Comparison of ENCODE assay signal across 11 cellular contexts in genomic region chr3:177729939-177730700, GRCh38.
A peak's percentile ranks its signal among the peaks of the same experiment; 100 is the strongest.
DNase-seq lines count a peak whose midpoint lies in the region; ATAC-seq, FAIRE-seq and TF ChIP-seq lines count a peak whose summit lies in the region.
"Had no signal": no experiment of that assay in that cellular context is flagged by ENCODE, and none has a peak within 500 bp of the region (broad histone marks: within the 10 kb centered on the region; RNA-seq: fewer than 3 reads in every experiment).

No MANE protein-coding gene starts in this region.

- no peaks in the 10 kb centered on the region for H3K36me3 Mint-ChIP-seq in astrocyte (ENCODE audit: low read depth, unreplicated experiment)

- peak overlapping the region; percentile 0 for H3K4me2 ChIP-seq in astrocyte (ENCODE audit: low read length)
- H3K4me2 ChIP-seq in hepatocyte = no peak overlapping the region

- no peak overlapping the region for H3K9ac ChIP-seq in astrocyte (ENCODE audit: low read length)

- TF ChIP-seq POLR2A in erythroblast (IDR thresholded peaks at IDR 0.05; ENCODE audit: low read length) = no peak

- no peak overlapping the region for H2AFZ ChIP-seq in astrocyte (ENCODE audit: low read depth, low read length)
- no peak overlapping the region for H2AFZ ChIP-seq in hepatocyte

- H3K9me3 Mint-ChIP-seq in astrocyte (ENCODE audit: unreplicated experiment) = peaks cover 2% of the 10 kb centered on the region

- no peaks in the 10 kb centered on the region for H4K20me1 ChIP-seq in astrocyte (ENCODE audit: insufficient read depth, low read length)
- H4K20me1 ChIP-seq in hepatocyte (ENCODE audit: insufficient read depth, poor library complexity, severe bottlenecking) = no peaks in the 10 kb centered on the region

- H3K36me3 ChIP-seq in astrocyte (ENCODE audit: insufficient read depth, low read length) = no peaks in the 10 kb centered on the region
- no peaks in the 10 kb centered on the region for H3K36me3 ChIP-seq in tibial artery
- no peaks in the 10 kb centered on the region for H3K36me3 ChIP-seq in hepatocyte (replicated peaks; ENCODE audit: insufficient read depth, low read depth)

- H3K27ac ChIP-seq in astrocyte (ENCODE audit: low read depth, low read length) (no peak overlapping the region), right cardiac atrium (ENCODE audit: low read length) (peak overlapping the region; percentile 77), tibial artery (peak overlapping the region; percentile 30 to 58), hepatocyte (no peak overlapping the region)

- H3K4me1 ChIP-seq in astrocyte (ENCODE audit: insufficient read depth, low read length) = peaks cover 7% of the 10 kb centered on the region
- peaks cover 2% of the 10 kb centered on the region for H3K4me1 ChIP-seq in right cardiac atrium (ENCODE audit: control insufficient read depth, insufficient read depth, low read length)
- H3K4me1 ChIP-seq in tibial artery = peaks cover 0 to 38% (median 15%) of the 10 kb centered on the region in 4 donors
- no peaks in the 10 kb centered on the region for H3K4me1 ChIP-seq in hepatocyte (ENCODE audit: insufficient read depth)

- H3K27ac Mint-ChIP-seq in astrocyte (ENCODE audit: unreplicated experiment) = no peak overlapping the region

- no peaks in the 10 kb centered on the region for H3K79me2 ChIP-seq in astrocyte (ENCODE audit: insufficient read depth, low read length)
- H3K79me2 ChIP-seq in hepatocyte = no peaks in the 10 kb centered on the region

- H3K4me3 Mint-ChIP-seq in astrocyte (ENCODE audit: unreplicated experiment) = no peak overlapping the region
- H3K4me3 Mint-ChIP-seq: naive thymus-derived CD4-positive, alpha-beta T cell had no signal

- WGBS in right cardiac atrium = 51% methylated on average over 14 of the region's 14 CpGs
- 73% methylated on average over 14 of the region's 14 CpGs for WGBS in hepatocyte (ENCODE audit: low lambda C conversion rate, missing lambda C conversion rate)

- FAIRE-seq in astrocyte (lab: Jason Lieb, UNC) = peak; percentile 26

- DNase-seq in NCI-H1436 (lab: John Stamatoyannopoulos, UW) = peak; percentile 81
- peak; percentile 66 for DNase-seq in astrocyte (ENCODE audit: low read depth)
- DNase-seq in right cardiac atrium = peak; percentile 57 to 77 (median 74)
- DNase-seq in tibial artery = peak; percentile 70 to 74
- DNase-seq in inferior parietal cortex (ENCODE audit: extremely low spot score) = no peak
- DNase-seq in COLO829 (ENCODE audit: low spot score) = no peak
- no peak for DNase-seq in hepatocyte (ENCODE audit: low spot score)
- DNase-seq in erythroblast (lab: John Stamatoyannopoulos, UW) = no peak
- DNase-seq: anterior cingulate cortex; H7; naive thymus-derived CD4-positive, alpha-beta T cell had no signal

- H3K9me2 ChIP-seq in hepatocyte (replicated peaks; ENCODE audit: insufficient read depth) = no peaks in the 10 kb centered on the region

- H3K4me3 ChIP-seq in astrocyte (ENCODE audit: insufficient read depth, low read depth, low read length) (no peak overlapping the region), right cardiac atrium (ENCODE audit: low read length) (no peak overlapping the region), tibial artery (no peak overlapping the region), hepatocyte (no peak overlapping the region)

- H3K4me1 Mint-ChIP-seq in astrocyte (ENCODE audit: low read depth, unreplicated experiment) = peaks cover 19% of the 10 kb centered on the region

- no peaks in the 10 kb centered on the region for H3K27me3 ChIP-seq in astrocyte (ENCODE audit: insufficient read depth, low read length)
- H3K27me3 ChIP-seq in right cardiac atrium (ENCODE audit: control insufficient read depth, insufficient read depth) = no peaks in the 10 kb centered on the region
- no peaks in the 10 kb centered on the region for H3K27me3 ChIP-seq in tibial artery
- H3K27me3 ChIP-seq in hepatocyte = no peaks in the 10 kb centered on the region

- H3K27me3 Mint-ChIP-seq in astrocyte (ENCODE audit: low read depth, unreplicated experiment) = peaks cover 6% of the 10 kb centered on the region
- H3K27me3 Mint-ChIP-seq: naive thymus-derived CD4-positive, alpha-beta T cell had no signal

- intact Hi-C loops in right cardiac atrium (cut with DNase I) = no loop called here
- intact Hi-C loops in tibial artery (cut with DNase I; ENCODE audit: low total_unique reads) = no loop called here

- ATAC-seq in right cardiac atrium = peak; percentile 83 to 90
- ATAC-seq: naive thymus-derived CD4-positive, alpha-beta T cell had no signal

- H3K9me3 ChIP-seq in astrocyte (ENCODE audit: insufficient read depth, low read depth, low read length) (no peaks in the 10 kb centered on the region), right cardiac atrium (ENCODE audit: control insufficient read depth, low read length) (no peaks in the 10 kb centered on the region), tibial artery (no peaks in the 10 kb centered on the region), hepatocyte (ENCODE audit: low read depth) (no peaks in the 10 kb centered on the region)

- no peak for TF ChIP-seq CTCF in astrocyte (IDR thresholded peaks at IDR 0.05; ENCODE audit: insufficient read depth, low read depth, low read length)
- no peak for TF ChIP-seq CTCF in tibial artery (IDR thresholded peaks at IDR 0.05)
- no peak for TF ChIP-seq CTCF in hepatocyte (IDR thresholded peaks at IDR 0.05; ENCODE audit: poor library complexity)

Comparison
In these comparisons a context has a peak if more than half of its experiments do, and no peak if none do; other contexts are left out.
1. DNase-seq: peak in NCI-H1436 (single experiment), astrocyte (single experiment), right cardiac atrium (3 of 3) and tibial artery (2 of 2); none in inferior parietal cortex (single experiment), COLO829 (single experiment), hepatocyte (single experiment) and erythroblast (0 of 2).
2. H3K27ac ChIP-seq: peak in right cardiac atrium (single experiment) and tibial artery (2 of 2); none in astrocyte (single experiment) and hepatocyte (single experiment).